In genomic region chr3:10692039-10692438, GRCh38 we compare ENCODE assay signal across 25 cellular contexts.
DNase-seq lines count a peak whose midpoint lies in the region; ATAC-seq, FAIRE-seq and TF ChIP-seq lines count a peak whose summit lies in the region.
"Had no signal": no experiment of that assay in that cellular context is flagged by ENCODE, and none has a peak within 500 bp of the region (broad histone marks: within the 10 kb centered on the region; RNA-seq: fewer than 3 reads in every experiment).

No MANE protein-coding gene starts in this region.

- no peak for FAIRE-seq in HepG2 (lab: Jason Lieb, UNC)
- FAIRE-seq: A549, D721Med, GM12878, GM12892, GM19239 had no signal

- H2AK9ac ChIP-seq in IMR-90 (replicated peaks; ENCODE audit: low read depth, low read length, poor library complexity), result no peak overlapping the region

- H4K8ac ChIP-seq in IMR-90 (ENCODE audit: low read depth in 2 of 2, low read length in 2 of 2), result no peak overlapping the region

- no peak overlapping the region for H3K4me3 ChIP-seq in liver (ENCODE audit: low read depth in 1 of 3, low read length in 3 of 3)
- H3K4me3 ChIP-seq in HepG2 (replicated peaks in 1 of 3; ENCODE audit: insufficient read depth in 1 of 3, low read depth in 2 of 3, low read length in 3 of 3), result no peak overlapping the region
- no peak overlapping the region for H3K4me3 ChIP-seq in IMR-90 (ENCODE audit: insufficient read depth, low read depth, low read length)
- no peak overlapping the region for H3K4me3 ChIP-seq in PC-3 (ENCODE audit: low read length)
- H3K4me3 ChIP-seq: A549, GM12878 had no signal

- H4K20me1 ChIP-seq in HepG2 (ENCODE audit: insufficient read depth, low read length) (no peaks in the 10 kb centered on the region), IMR-90 (ENCODE audit: insufficient read depth, low read length) (no peaks in the 10 kb centered on the region; the same call in 1 of the 2 replicates), PC-3 (ENCODE audit: low read length) (no peaks in the 10 kb centered on the region)

- no peak overlapping the region for H4K5ac ChIP-seq in IMR-90 (ENCODE audit: low read depth, low read length)

- no peaks in the 10 kb centered on the region for H3K9me1 ChIP-seq in IMR-90 (ENCODE audit: insufficient read depth, low read length)

- in situ Hi-C loops in HepG2 (cut with HindIII; ENCODE audit: extremely low pct_ligation_motif_present, low pct_unique_long_range_greater_than_20kb) (no loop called here), IMR-90 (cut with MboI; ENCODE audit: low sequenced_read_pairs) (no loop called here)

- BruUV-seq in HepG2 (replicated peaks; lab: Mats Ljungman, UMichigan) (no TSS peak), IMR-90 (replicated peaks; lab: Mats Ljungman, UMichigan) (no TSS peak), PC-3 (replicated peaks; lab: Mats Ljungman, UMichigan) (no TSS peak)

- no peaks in the 10 kb centered on the region for H3K36me3 ChIP-seq in liver (ENCODE audit: control insufficient read depth in 4 of 4, insufficient read depth in 3 of 4, low read depth in 1 of 4, low read length in 3 of 4)
- no peaks in the 10 kb centered on the region for H3K36me3 ChIP-seq in HepG2 (replicated peaks in 1 of 2; ENCODE audit: control insufficient read depth in 1 of 2, insufficient read depth in 2 of 2, low read length in 2 of 2)
- no peaks in the 10 kb centered on the region for H3K36me3 ChIP-seq in IMR-90 (ENCODE audit: control insufficient read depth, insufficient read depth, low read length)
- H3K36me3 ChIP-seq in PC-3 (ENCODE audit: low read depth, low read length), result no peaks in the 10 kb centered on the region

- dilution Hi-C loops in IMR-90 (cut with HindIII; ENCODE audit: low sequenced_read_pairs, unreplicated experiment), result no loop called here

- H3K27ac ChIP-seq in liver (ENCODE audit: low read depth in 1 of 2, low read length in 2 of 2) (peak overlapping the region in 1 of 2 donors; percentile 8), HepG2 (ENCODE audit: extremely low read length, insufficient read depth, low read length) (no peak overlapping the region), IMR-90 (ENCODE audit: insufficient read depth, low read length) (no peak overlapping the region), PC-3 (ENCODE audit: low read length) (no peak overlapping the region)
- H3K27ac ChIP-seq: 22Rv1, A549, C4-2B had no signal

- H4K91ac ChIP-seq in IMR-90 (ENCODE audit: insufficient read depth, low read depth, low read length), result no peak overlapping the region

- H2BK120ac ChIP-seq in IMR-90 (ENCODE audit: low read depth, low read length), result no peak overlapping the region

- H3K9me3 ChIP-seq in liver (ENCODE audit: control insufficient read depth in 4 of 4, low read length in 3 of 4) (no peaks in the 10 kb centered on the region), HepG2 (ENCODE audit: low read length) (no peaks in the 10 kb centered on the region), IMR-90 (ENCODE audit: control insufficient read depth, insufficient read depth, low read length) (no peaks in the 10 kb centered on the region), PC-3 (ENCODE audit: low read length) (no peaks in the 10 kb centered on the region)
- H3K9me3 ChIP-seq: A549, Caco-2 had no signal

- H3K9me2 ChIP-seq in PC-3 (replicated peaks; ENCODE audit: low read length), result no peaks in the 10 kb centered on the region

- CTCF ChIA-PET in HepG2 (lab: Yijun Ruan, JAX; ENCODE audit: low intra/inter-chr PET ratio, low total read pairs) (no interaction called here), IMR-90 (lab: Yijun Ruan, JAX) (no interaction called here), PC-3 (lab: Charles Lee) (interaction anchor here (0.6 kb wide), 1 partner anchor 321 kb away, joined by 5 read pairs; no protein-coding TSS in a partner anchor)

- H2BK20ac ChIP-seq in IMR-90 (ENCODE audit: low read depth, low read length), result no peak overlapping the region

- no peak for TF ChIP-seq EP300 in HepG2 (IDR thresholded peaks at IDR 0.05; ENCODE audit: low read depth in 2 of 2, low read length in 2 of 2)
- TF ChIP-seq EP300 in HepG2 (CRISPR knock-in tag; IDR thresholded peaks at IDR 0.05; ENCODE audit: borderline replicate concordance), result no peak

- 30% methylated on average over 7 of the region's 7 CpGs for WGBS in liver
- 2% methylated on average over 7 of the region's 7 CpGs for WGBS in HepG2 (ENCODE audit: low lambda C conversion rate)
- WGBS in IMR-90 (ENCODE audit: extremely low coverage in 2 of 2, insufficient read length in 1 of 2), 2 experiments, result no CpG with 5 or more reads among the region's 7 CpGs

- no peak overlapping the region for H2BK15ac ChIP-seq in IMR-90 (ENCODE audit: low read depth, low read length)

- no peaks in the 10 kb centered on the region for H3K79me1 ChIP-seq in IMR-90 (ENCODE audit: low read depth in 1 of 2, low read length in 2 of 2)

- TF ChIP-seq POLR2A in HepG2 (IDR thresholded peaks at IDR 0.05; ENCODE audit: insufficient read depth in 1 of 2, low read depth in 2 of 2, low read length in 2 of 2) (no peak), IMR-90 (IDR thresholded peaks at IDR 0.05; ENCODE audit: low read depth, low read length) (no peak)

- intact Hi-C loops in HepG2 (cut with micrococcal nuclease; ENCODE audit: unreplicated experiment) (no loop called here), IMR-90 (cut with micrococcal nuclease) (no loop called here), PC-3 (cut with micrococcal nuclease) (no loop called here)

- DNase-seq in HepG2 (ENCODE audit: low spot score) (no peak), IMR-90 (no peak), left lobe of liver (ENCODE audit: low spot score) (no peak), PC-3 (no peak), DMS 273 treated with DMSO at 0.1 percent for 48 hours (lab: John Stamatoyannopoulos, UW) (no peak)
- DNase-seq: AML-193; Caco-2; Calu3; CD4-positive, alpha-beta T cell; CD8-positive, alpha-beta T cell; DMS153; DMS53; DMS79; DND-41; EL; GDM1 had no signal

- TF ChIP-seq RAD21 in liver (IDR thresholded peaks at IDR 0.05) (peak; percentile 45 to 51), HepG2 (CRISPR knock-in tag; IDR thresholded peaks at IDR 0.05) (no peak), IMR-90 (IDR thresholded peaks at IDR 0.05; ENCODE audit: low read length) (no peak)

- peaks cover 6 to 24% (median 17%) of the 10 kb centered on the region in 4 donors for H3K4me1 ChIP-seq in liver (ENCODE audit: control insufficient read depth in 4 of 4, insufficient read depth in 4 of 4, low read length in 3 of 4)
- H3K4me1 ChIP-seq in HepG2 (ENCODE audit: insufficient read depth, low read length), result no peaks in the 10 kb centered on the region
- H3K4me1 ChIP-seq in IMR-90 (ENCODE audit: control insufficient read depth, insufficient read depth, low read length), result no peaks in the 10 kb centered on the region
- H3K4me1 ChIP-seq in PC-3 (ENCODE audit: insufficient read depth, low read length), result no peaks in the 10 kb centered on the region
- H3K4me1 ChIP-seq: A549, Caco-2 had no signal

- H3K4me2 ChIP-seq in HepG2 (ENCODE audit: low read depth, low read length) (no peak overlapping the region), IMR-90 (ENCODE audit: low read depth, low read length) (no peak overlapping the region), PC-3 (ENCODE audit: low read length) (no peak overlapping the region)
- H3K4me2 ChIP-seq: A549 had no signal

- H3K23ac ChIP-seq in IMR-90 (ENCODE audit: low read depth, low read length), result no peak overlapping the region

- POLR2A ChIA-PET in HepG2 (lab: Yijun Ruan, JAX) (no interaction called here), IMR-90 (lab: Charles Lee; ENCODE audit: unreplicated experiment) (no interaction called here), PC-3 (lab: Charles Lee; ENCODE audit: unreplicated experiment) (no interaction called here)

- H2BK5ac ChIP-seq in IMR-90 (ENCODE audit: low read depth, low read length, poor library complexity, severe bottlenecking), result no peak overlapping the region

- H3K4ac ChIP-seq in IMR-90 (ENCODE audit: low read depth, low read length), result no peak overlapping the region

- H3K27me3 ChIP-seq in liver (ENCODE audit: control insufficient read depth in 4 of 4, insufficient read depth in 4 of 4, low read length in 3 of 4), result no peaks in the 10 kb centered on the region
- H3K27me3 ChIP-seq in HepG2 (ENCODE audit: control insufficient read depth in 1 of 2, insufficient read depth in 2 of 2, low read length in 2 of 2), result 0 out of 5 replicates have a peak, but pooled peaks cover 0 to 1% of the 10 kb centered on the region in 2 experiments
- peaks cover 2% of the 10 kb centered on the region for H3K27me3 ChIP-seq in IMR-90 (ENCODE audit: control insufficient read depth, insufficient read depth, low read length)
- peaks cover 81% of the 10 kb centered on the region for H3K27me3 ChIP-seq in PC-3 (ENCODE audit: low read length)

- no peaks in the 10 kb centered on the region for H3F3A ChIP-seq in PC-3 (ENCODE audit: low read length, unreplicated experiment)

- H3K9ac ChIP-seq in liver (ENCODE audit: low read depth in 1 of 2, low read length in 2 of 2) (no peak overlapping the region), HepG2 (ENCODE audit: insufficient read depth, low read depth, low read length) (no peak overlapping the region), IMR-90 (ENCODE audit: low read depth, low read length) (no peak overlapping the region), PC-3 (ENCODE audit: low read length) (no peak overlapping the region)

- no peak for ATAC-seq in HepG2
- no peak for ATAC-seq in IMR-90 (ENCODE audit: low read depth)
- peak; percentile 72 for ATAC-seq in left lobe of liver
- no peak for ATAC-seq in PC-3
- ATAC-seq in GM19324 (IDR thresholded peaks at IDR 0.05; ENCODE audit: low FRiP score, unreplicated experiment), result no peak
- ATAC-seq: A549; CD8-positive, alpha-beta T cell; GM12878 had no signal

- H3K14ac ChIP-seq in IMR-90 (replicated peaks; ENCODE audit: low read depth, low read length), result no peak overlapping the region

- H3K79me2 ChIP-seq in HepG2 (ENCODE audit: insufficient read depth, low read length) (no peaks in the 10 kb centered on the region), PC-3 (ENCODE audit: low read length) (no peaks in the 10 kb centered on the region)

- TF ChIP-seq CTCF in liver (IDR thresholded peaks at IDR 0.05; ENCODE audit: low read depth, low read length, missing input control) (no peak), HepG2 (CRISPR knock-in tag; IDR thresholded peaks at IDR 0.05) (no peak), IMR-90 (conservative IDR thresholded peaks at IDR 0.05; ENCODE audit: low read depth, low read length) (no peak), PC-3 (conservative IDR thresholded peaks at IDR 0.05; ENCODE audit: low read depth, low read length) (no peak)

- H3K18ac ChIP-seq in IMR-90 (ENCODE audit: low read depth, low read length), result no peak overlapping the region

- no peak overlapping the region for H2AFZ ChIP-seq in HepG2 (ENCODE audit: low read length)
- peak overlapping the region; percentile 17 for H2AFZ ChIP-seq in IMR-90 (replicated peaks; ENCODE audit: low read length, poor library complexity)
- no peak overlapping the region for H2AFZ ChIP-seq in PC-3 (ENCODE audit: low read length)

- H3K56ac ChIP-seq in IMR-90 (ENCODE audit: extremely low read depth, insufficient read depth, low read length), result no peak overlapping the region

- no peak overlapping the region for H2AK5ac ChIP-seq in IMR-90 (ENCODE audit: low read depth, low read length)

TF ChIP-seq in liver, 16 proteins besides CTCF, POLR2A, EP300 and RAD21 (continues in another document):
- peak in 1 of 2 donors; percentile 36 for TF ChIP-seq RXRA (IDR thresholded peaks at IDR 0.05)

TF ChIP-seq in HepG2, 621 proteins besides CTCF, POLR2A, EP300 and RAD21 (continues in another document):
- no peak for TF ChIP-seq RELA (CRISPR knock-in tag; IDR thresholded peaks at IDR 0.05)
